ENCODE assay signal across 21 cellular contexts in the genomic region with DNA sequence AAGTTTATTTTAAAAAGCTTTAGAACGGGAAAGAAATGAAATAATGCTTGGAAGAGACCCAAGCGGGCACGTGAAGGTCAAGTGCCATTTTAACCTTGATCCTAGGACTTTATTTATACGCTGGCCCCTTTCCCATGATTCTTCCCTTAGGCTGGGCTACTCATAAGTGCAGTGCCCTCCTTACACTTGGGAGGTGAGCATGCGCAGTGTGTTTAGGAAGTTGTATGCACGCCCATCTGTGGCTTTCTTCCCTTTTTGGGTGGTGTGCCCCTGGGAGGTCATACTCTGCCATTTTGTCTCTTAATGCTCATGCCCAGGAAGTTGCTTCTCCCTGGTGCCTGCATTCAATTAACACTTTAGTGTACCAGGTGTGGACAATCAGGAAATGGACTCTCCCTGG.
DNase-seq lines count a peak whose midpoint lies in the region; ATAC-seq and TF ChIP-seq lines count a peak whose summit lies in the region.
"Had no signal": no experiment of that assay in that cellular context is flagged by ENCODE, and none has a peak within 500 bp of the region (broad histone marks: within the 10 kb centered on the region; RNA-seq: fewer than 3 reads in every experiment).

No MANE protein-coding gene starts in this region.

- 98 to 99% methylated on average over 6 of the region's 6 CpGs for WGBS in GM23248 (ENCODE audit: low coverage in 1 of 2, low lambda C conversion rate in 2 of 2, missing lambda C conversion rate in 2 of 2), 2 experiments
- 97% methylated on average over 6 of the region's 6 CpGs for WGBS in HUES64
- WGBS in mesendoderm (ENCODE audit: extremely low coverage, insufficient coverage, low lambda C conversion rate) = no CpG with 5 or more reads among the region's 6 CpGs

- H2BK5ac ChIP-seq in mesendoderm (ENCODE audit: low read length) = peak overlapping the region; percentile 35

- H3K36me3 ChIP-seq in GM23248 (ENCODE audit: low read depth) (no peaks in the 10 kb centered on the region), HUES64 (ENCODE audit: insufficient read depth, low read length) (no peaks in the 10 kb centered on the region), mesendoderm (ENCODE audit: control insufficient read depth, insufficient read depth, low read length) (no peaks in the 10 kb centered on the region)
- H3K36me3 ChIP-seq: BE2C had no signal

- H3K4me2 ChIP-seq in GM23248 (ENCODE audit: unreplicated experiment) (no peak overlapping the region), mesendoderm (ENCODE audit: low read length) (no peak overlapping the region)

- POLR2A ChIA-PET in WTC11 (lab: Charles Lee) = no interaction called here

- H3K4me3 Mint-ChIP-seq in WTC11 = no peak overlapping the region
- H3K4me3 Mint-ChIP-seq in effector memory CD8-positive, alpha-beta T cell = no peak overlapping the region

- peak overlapping the region; percentile 3 for H3K56ac ChIP-seq in mesendoderm (ENCODE audit: low read length)

- peak overlapping the region; percentile 86 for H3K27ac Mint-ChIP-seq in WTC11
- H3K27ac Mint-ChIP-seq in effector memory CD8-positive, alpha-beta T cell = no peak overlapping the region

- no peak overlapping the region for H4K5ac ChIP-seq in mesendoderm (ENCODE audit: low read length)

- H3K9me2 ChIP-seq in GM23248 (ENCODE audit: insufficient read depth) = no peaks in the 10 kb centered on the region

- no peak overlapping the region for H3K9ac ChIP-seq in GM23248
- no peak overlapping the region for H3K9ac ChIP-seq in HUES64 (ENCODE audit: low read depth, low read length)
- H3K9ac ChIP-seq in mesendoderm (ENCODE audit: low read length) = no peak overlapping the region

- no peaks in the 10 kb centered on the region for H4K20me1 ChIP-seq in GM23248 (ENCODE audit: insufficient read depth)

- H2BK15ac ChIP-seq in mesendoderm (replicated peaks; ENCODE audit: low read depth) = peak overlapping the region; percentile 99

- H3K79me2 ChIP-seq in GM23248 (ENCODE audit: insufficient read depth) (peaks cover 22% of the 10 kb centered on the region), mesendoderm (ENCODE audit: control insufficient read depth, insufficient read depth, low read length) (no peaks in the 10 kb centered on the region)

- peak overlapping the region; percentile 68 for H2BK120ac ChIP-seq in mesendoderm (ENCODE audit: low read depth, low read length)

- H3K36me3 Mint-ChIP-seq in WTC11 = 0 out of 2 replicates have a peak, but pooled peaks cover 3% of the 10 kb centered on the region
- no peaks in the 10 kb centered on the region for H3K36me3 Mint-ChIP-seq in effector memory CD8-positive, alpha-beta T cell (ENCODE audit: insufficient read depth)

- H3K23ac ChIP-seq in mesendoderm (ENCODE audit: low read length) = no peak overlapping the region

- DNase-seq in GM23248 = no peak
- no peak for DNase-seq in WTC11 (ENCODE audit: low spot score)
- DNase-seq in mesendoderm = no peak
- no peak for DNase-seq in effector memory CD8-positive, alpha-beta T cell
- DNase-seq: BE2C, GOT3, KG1, NCI-H1092 treated with DMSO at 0.1 percent for 48 hours, NCI-H1436 treated with DMSO at 0.1 percent for 48 hours, NCI-H2029, NCI-H226, NCI-H524, NCI-H82, PC-3, RPMI8226, SHP77 treated with DMSO at 0.1 percent for 48 hours had no signal

- H3K18ac ChIP-seq in mesendoderm (ENCODE audit: low read length) = peak overlapping the region; percentile 28

- no peaks in the 10 kb centered on the region for H3K27me3 ChIP-seq in GM23248 (replicated peaks; ENCODE audit: insufficient read depth)
- H3K27me3 ChIP-seq in HUES64 (ENCODE audit: insufficient read depth, low read length) = no peaks in the 10 kb centered on the region
- no peaks in the 10 kb centered on the region for H3K27me3 ChIP-seq in mesendoderm (ENCODE audit: insufficient read depth, low read length, poor library complexity)
- H3K27me3 ChIP-seq: BE2C had no signal

- no peaks in the 10 kb centered on the region for H3K9me3 Mint-ChIP-seq in WTC11
- no peaks in the 10 kb centered on the region for H3K9me3 Mint-ChIP-seq in effector memory CD8-positive, alpha-beta T cell

- H3K27me3 Mint-ChIP-seq in WTC11 (ENCODE audit: low read depth) = no peaks in the 10 kb centered on the region
- no peaks in the 10 kb centered on the region for H3K27me3 Mint-ChIP-seq in effector memory CD8-positive, alpha-beta T cell

- peaks cover 68% of the 10 kb centered on the region for H3K4me1 Mint-ChIP-seq in WTC11
- no peaks in the 10 kb centered on the region for H3K4me1 Mint-ChIP-seq in effector memory CD8-positive, alpha-beta T cell (ENCODE audit: low read depth in 2 of 2)

- TF ChIP-seq CTCF in WTC11 (IDR thresholded peaks at IDR 0.05) = no peak

- H2AK5ac ChIP-seq in mesendoderm (ENCODE audit: low read length) = peak overlapping the region; percentile 67

- peak overlapping the region; percentile 82 for H3K27ac ChIP-seq in GM23248
- H3K27ac ChIP-seq in HUES64 (ENCODE audit: low read depth, low read length) = 0 out of 2 replicates have a peak overlapping the region, but pooled peaks have one; percentile 38
- peak overlapping the region; percentile 49 for H3K27ac ChIP-seq in mesendoderm (ENCODE audit: low read depth, low read length)

- in situ Hi-C loops in GM23248 (cut with MboI) = no loop called here

- no peak overlapping the region for H3K4me3 ChIP-seq in GM23248
- no peak overlapping the region for H3K4me3 ChIP-seq in HUES64 (ENCODE audit: low read length)
- no peak overlapping the region for H3K4me3 ChIP-seq in mesendoderm (ENCODE audit: low read length)

- no peaks in the 10 kb centered on the region for H3K79me1 ChIP-seq in mesendoderm (ENCODE audit: low read length)

- H4K8ac ChIP-seq in mesendoderm (ENCODE audit: low read depth, low read length) = no peak overlapping the region

- CTCF ChIA-PET in WTC11 (lab: Charles Lee) = no interaction called here

- H3K9me3 ChIP-seq in GM23248 (ENCODE audit: low read depth) (no peaks in the 10 kb centered on the region), HUES64 (ENCODE audit: insufficient read depth, low read depth, low read length) (no peaks in the 10 kb centered on the region)
- H3K9me3 ChIP-seq: BE2C had no signal

- peaks cover 62% of the 10 kb centered on the region for H3F3A ChIP-seq in GM23248 (ENCODE audit: insufficient read depth)

- ATAC-seq in WTC11 = no peak
- ATAC-seq in effector memory CD8-positive, alpha-beta T cell (replicated peaks) = no peak
- ATAC-seq in HG02678 (IDR thresholded peaks at IDR 0.05; ENCODE audit: unreplicated experiment) = no peak
- no peak for ATAC-seq in GM21619 (IDR thresholded peaks at IDR 0.05; ENCODE audit: unreplicated experiment)
- ATAC-seq: HepG2, PC-3, SK-N-SH treated with all-trans-retinoic acid at 6 μM for 48 hours had no signal

- H2AFZ ChIP-seq in GM23248 = no peak overlapping the region

- H3K4me1 ChIP-seq in GM23248 (ENCODE audit: insufficient read depth) = peaks cover 60% of the 10 kb centered on the region
- peaks cover 43% of the 10 kb centered on the region for H3K4me1 ChIP-seq in HUES64 (ENCODE audit: insufficient read depth, low read length)
- no peaks in the 10 kb centered on the region for H3K4me1 ChIP-seq in mesendoderm (ENCODE audit: control insufficient read depth, low read depth, low read length)
- H3K4me1 ChIP-seq: BE2C had no signal

- H3K4ac ChIP-seq in mesendoderm (ENCODE audit: low read depth, low read length) = peak overlapping the region; percentile 70

TF ChIP-seq in WTC11, 78 proteins besides CTCF, POLR2A, EP300 and RAD21:
- TF ChIP-seq NFYB (CRISPR knock-in tag; conservative IDR thresholded peaks at IDR 0.05; ENCODE audit: low read depth) = no peak
- TF ChIP-seq EMX1 (CRISPR knock-in tag; IDR thresholded peaks at IDR 0.05) = no peak
- no peak for TF ChIP-seq NR2C2 (CRISPR knock-in tag; IDR thresholded peaks at IDR 0.05)
- no peak for TF ChIP-seq GRHL2 (CRISPR knock-in tag; IDR thresholded peaks at IDR 0.05; ENCODE audit: insufficient replicate concordance, severe bottlenecking)
- TF ChIP-seq IRF2 (CRISPR knock-in tag; IDR thresholded peaks at IDR 0.05; ENCODE audit: borderline replicate concordance, low read depth) = no peak
- TF ChIP-seq ZNF317 (CRISPR knock-in tag; IDR thresholded peaks at IDR 0.05; ENCODE audit: borderline replicate concordance, low read depth) = no peak
- TF ChIP-seq, protein P1, sequence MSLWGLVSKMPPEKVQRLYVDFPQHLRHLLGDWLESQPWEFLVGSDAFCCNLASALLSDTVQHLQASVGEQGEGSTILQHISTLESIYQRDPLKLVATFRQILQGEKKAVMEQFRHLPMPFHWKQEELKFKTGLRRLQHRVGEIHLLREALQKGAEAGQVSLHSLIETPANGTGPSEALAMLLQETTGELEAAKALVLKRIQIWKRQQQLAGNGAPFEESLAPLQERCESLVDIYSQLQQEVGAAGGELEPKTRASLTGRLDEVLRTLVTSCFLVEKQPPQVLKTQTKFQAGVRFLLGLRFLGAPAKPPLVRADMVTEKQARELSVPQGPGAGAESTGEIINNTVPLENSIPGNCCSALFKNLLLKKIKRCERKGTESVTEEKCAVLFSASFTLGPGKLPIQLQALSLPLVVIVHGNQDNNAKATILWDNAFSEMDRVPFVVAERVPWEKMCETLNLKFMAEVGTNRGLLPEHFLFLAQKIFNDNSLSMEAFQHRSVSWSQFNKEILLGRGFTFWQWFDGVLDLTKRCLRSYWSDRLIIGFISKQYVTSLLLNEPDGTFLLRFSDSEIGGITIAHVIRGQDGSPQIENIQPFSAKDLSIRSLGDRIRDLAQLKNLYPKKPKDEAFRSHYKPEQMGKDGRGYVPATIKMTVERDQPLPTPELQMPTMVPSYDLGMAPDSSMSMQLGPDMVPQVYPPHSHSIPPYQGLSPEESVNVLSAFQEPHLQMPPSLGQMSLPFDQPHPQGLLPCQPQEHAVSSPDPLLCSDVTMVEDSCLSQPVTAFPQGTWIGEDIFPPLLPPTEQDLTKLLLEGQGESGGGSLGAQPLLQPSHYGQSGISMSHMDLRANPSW (CRISPR knock-in tag; conservative IDR thresholded peaks at IDR 0.05; ENCODE audit: low read depth) = no peak
- TF ChIP-seq, protein P2, sequence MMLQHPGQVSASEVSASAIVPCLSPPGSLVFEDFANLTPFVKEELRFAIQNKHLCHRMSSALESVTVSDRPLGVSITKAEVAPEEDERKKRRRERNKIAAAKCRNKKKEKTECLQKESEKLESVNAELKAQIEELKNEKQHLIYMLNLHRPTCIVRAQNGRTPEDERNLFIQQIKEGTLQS (CRISPR knock-in tag; conservative IDR thresholded peaks at IDR 0.05) = no peak
- no peak for TF ChIP-seq RELA (CRISPR knock-in tag; IDR thresholded peaks at IDR 0.05; ENCODE audit: borderline replicate concordance)
TF ChIP-seq in WTC11: peak in this region for 0.
